16 cellular contexts compared by ENCODE assay signal in genomic region chr10:73839276-73839966, GRCh38. TPM values are rescaled to one million over a fixed set of nuclear protein-coding genes. Genes with fewer than 3 reads are reported as not detected.
A peak's percentile ranks its signal among the peaks of the same experiment; 100 is the strongest.
DNase-seq lines count a peak whose midpoint lies in the region; ATAC-seq, FAIRE-seq and TF ChIP-seq lines count a peak whose summit lies in the region.
"Had no signal": no experiment of that assay in that cellular context is flagged by ENCODE, and none has a peak within 500 bp of the region (broad histone marks: within the 10 kb centered on the region; RNA-seq: fewer than 3 reads in every experiment).

No MANE protein-coding gene starts in this region.

- POLR2A ChIA-PET in HepG2 (lab: Yijun Ruan, JAX), result interaction anchor here (1.2 to 2.1 kb wide), 12 partner anchors 9 to 213 kb away, joined by 3 to 23 read pairs (median 10); partner anchors contain the start of genes CAMK2G, CHCHD1 and SEC24C

- H3K27me3 ChIP-seq in HepG2 (ENCODE audit: control insufficient read depth in 1 of 2, insufficient read depth in 2 of 2, low read length in 2 of 2) (no peaks in the 10 kb centered on the region), right lobe of liver (no peaks in the 10 kb centered on the region), osteoblast (ENCODE audit: insufficient read depth, low read length) (no peaks in the 10 kb centered on the region)
- H3K27me3 ChIP-seq: BLaER1 had no signal

- DNase-seq in HepG2 (ENCODE audit: low spot score), result no peak
- DNase-seq in right lobe of liver, result no peak
- DNase-seq in osteoblast (ENCODE audit: insufficient read length, low spot score, missing footprints), result peak; percentile 10
- DNase-seq in Right ventricle myocardium superior, result no peak
- DNase-seq in CD1c-positive myeloid dendritic cell (ENCODE audit: extremely low spot score), result no peak
- DNase-seq: 8988T; Calu3; CD8-positive, alpha-beta T cell; DMS79 treated with DMSO at 0.1 percent for 48 hours; GF-D8; GOT3; H7; HFFc6 had no signal

- CTCF ChIA-PET in HepG2 (lab: Yijun Ruan, JAX; ENCODE audit: low intra/inter-chr PET ratio, low total read pairs), result no interaction called here

- H3K4me1 ChIP-seq in HepG2 (ENCODE audit: insufficient read depth, low read length) (peaks cover 59% of the 10 kb centered on the region), right lobe of liver (peaks cover 0 to 43% (median 14%) of the 10 kb centered on the region in 4 donors), osteoblast (ENCODE audit: insufficient read depth, low read length) (peaks cover 14% of the 10 kb centered on the region)
- H3K4me1 ChIP-seq: BLaER1 had no signal

- H3K9me3 ChIP-seq in HepG2 (ENCODE audit: low read length) (no peaks in the 10 kb centered on the region), right lobe of liver (no peaks in the 10 kb centered on the region), osteoblast (ENCODE audit: low read depth, low read length) (no peaks in the 10 kb centered on the region)
- H3K9me3 ChIP-seq: BLaER1 had no signal

- peak; percentile 9 for ATAC-seq in HepG2
- ATAC-seq in right lobe of liver, result no peak
- peak; percentile 6 for ATAC-seq in esophagus mucosa
- ATAC-seq in Right ventricle myocardium superior (ENCODE audit: poor library complexity), result no peak
- ATAC-seq in HG02610 (IDR thresholded peaks at IDR 0.05; ENCODE audit: unreplicated experiment), result no peak
- ATAC-seq: CD8-positive, alpha-beta T cell had no signal

- TF ChIP-seq RAD21 in HepG2 (CRISPR knock-in tag; IDR thresholded peaks at IDR 0.05), result no peak

- no TSS peak for BruUV-seq in HepG2 (replicated peaks; lab: Mats Ljungman, UMichigan)

- intact Hi-C loops in HepG2 (cut with micrococcal nuclease; ENCODE audit: unreplicated experiment), result no loop called here
- intact Hi-C loops in right lobe of liver (cut with DNase I), result no loop called here
- intact Hi-C loops in Right ventricle myocardium superior (cut with DNase I), result no loop called here

- TF ChIP-seq EP300 in HepG2 (IDR thresholded peaks at IDR 0.05; ENCODE audit: low read depth in 2 of 2, low read length in 2 of 2) (no peak), HepG2 (CRISPR knock-in tag; IDR thresholded peaks at IDR 0.05; ENCODE audit: borderline replicate concordance) (no peak)

- H3K4me3 ChIP-seq in HepG2 (replicated peaks in 1 of 3; ENCODE audit: insufficient read depth in 1 of 3, low read depth in 2 of 3, low read length in 3 of 3) (peak overlapping the region in 1 of 3 experiments; percentile 23; a peak in 1 of 6 replicates), right lobe of liver (no peak overlapping the region), osteoblast (ENCODE audit: insufficient read depth, low read length) (no peak overlapping the region)
- H3K4me3 ChIP-seq: BLaER1 had no signal

- 97% methylated on average over 19 of the region's 40 CpGs for WGBS in HepG2 (ENCODE audit: low lambda C conversion rate)
- WGBS in right lobe of liver (ENCODE audit: insufficient coverage, low coverage, low lambda C conversion rate, missing lambda C conversion rate), result no CpG with 5 or more reads among the region's 40 CpGs

- H3K36me3 ChIP-seq in HepG2 (replicated peaks in 1 of 2; ENCODE audit: control insufficient read depth in 1 of 2, insufficient read depth in 2 of 2, low read length in 2 of 2) (peaks cover 5 to 34% of the 10 kb centered on the region in 2 experiments), right lobe of liver (peaks cover 0 to 3% (median 2%) of the 10 kb centered on the region in 4 donors), osteoblast (ENCODE audit: insufficient read depth, low read length) (peaks cover 23% of the 10 kb centered on the region)

- H4K20me1 ChIP-seq in HepG2 (ENCODE audit: insufficient read depth, low read length) (no peaks in the 10 kb centered on the region), osteoblast (ENCODE audit: insufficient read depth, low read length) (peaks cover 3% of the 10 kb centered on the region)
- H4K20me1 ChIP-seq: BLaER1 had no signal

- no peak overlapping the region for H2AFZ ChIP-seq in HepG2 (ENCODE audit: low read length)
- H2AFZ ChIP-seq in osteoblast (ENCODE audit: low read length), result no peak overlapping the region

- H3K27ac ChIP-seq in HepG2 (ENCODE audit: extremely low read length, insufficient read depth, low read length), result peak overlapping the region; percentile 98
- peak overlapping the region in 1 of 3 donors; percentile 52 for H3K27ac ChIP-seq in right lobe of liver
- no peak overlapping the region for H3K27ac ChIP-seq in osteoblast (ENCODE audit: low read depth, low read length)
- H3K27ac ChIP-seq: BLaER1 had no signal

- H3K79me2 ChIP-seq in HepG2 (ENCODE audit: insufficient read depth, low read length) (no peaks in the 10 kb centered on the region), osteoblast (ENCODE audit: insufficient read depth, low read length) (no peaks in the 10 kb centered on the region)

- in situ Hi-C loops in HepG2 (cut with HindIII; ENCODE audit: extremely low pct_ligation_motif_present, low pct_unique_long_range_greater_than_20kb), result no loop called here

- H3K9ac ChIP-seq in HepG2 (ENCODE audit: insufficient read depth, low read depth, low read length), result peak overlapping the region; percentile 38
- H3K9ac ChIP-seq: BLaER1 had no signal

- TF ChIP-seq CTCF in HepG2 (CRISPR knock-in tag; IDR thresholded peaks at IDR 0.05), result no peak
- no peak for TF ChIP-seq CTCF in right lobe of liver (IDR thresholded peaks at IDR 0.05)
- TF ChIP-seq CTCF in osteoblast (IDR thresholded peaks at IDR 0.05; ENCODE audit: extremely low read depth, low read depth, low read length), result no peak

- TF ChIP-seq POLR2A in HepG2 (IDR thresholded peaks at IDR 0.05; ENCODE audit: insufficient read depth in 1 of 2, low read depth in 2 of 2, low read length in 2 of 2) (no peak), right lobe of liver (IDR thresholded peaks at IDR 0.05) (no peak)

- peak overlapping the region; percentile 74 for H3K4me2 ChIP-seq in HepG2 (ENCODE audit: low read depth, low read length)
- no peak overlapping the region for H3K4me2 ChIP-seq in osteoblast (ENCODE audit: insufficient read depth, low read length)
- H3K4me2 ChIP-seq: BLaER1 had no signal

- no peak for FAIRE-seq in HepG2 (lab: Jason Lieb, UNC)

RNA-seq across cellular contexts. Expression of gene NDST2, which starts 28.0 kb away (rescaled TPM):
- total RNA-seq in HepG2 (2016; rRNA removed; fragmentation: Illumina TruSeq; extraction: Trizol), result 5.6 and 10.7 TPM in 2 replicates
- 16.0 and 17.7 TPM in 2 replicates for total RNA-seq in HepG2 (2016; cell fraction: cytosol; rRNA removed; fragmentation: Illumina TruSeq; extraction: Trizol; ENCODE audit: low read depth)
- 5.8 and 12.0 TPM in 2 replicates for total RNA-seq in HepG2 (2016; cell fraction: insoluble cytoplasmic fraction; rRNA removed; fragmentation: Illumina TruSeq; extraction: Trizol)
- 14.8 and 15.7 TPM in 2 replicates for total RNA-seq in HepG2 (2016; cell fraction: membrane; rRNA removed; fragmentation: Illumina TruSeq; extraction: Trizol)
- total RNA-seq in HepG2 (2016; cell fraction: nucleus; rRNA removed; fragmentation: Illumina TruSeq; extraction: Trizol), result 12.9 and 13.7 TPM in 2 replicates
- polyA plus RNA-seq in HepG2 (2011; rRNA removed), result 25.5 and 30.1 TPM in 2 replicates
- 15.0 and 15.4 TPM in 2 replicates for polyA plus RNA-seq in HepG2 (2011; cell fraction: cytosol; rRNA removed)
- polyA plus RNA-seq in HepG2 (2011; cell fraction: nucleus; rRNA removed), result 56.8 and 69.5 TPM in 2 replicates
- 12.6 and 13.9 TPM in 2 replicates for polyA plus RNA-seq in HepG2 (2012)
- 16.0 and 16.1 TPM in 2 replicates for polyA plus RNA-seq in HepG2 (2016; cell fraction: cytosol; fragmentation: Illumina TruSeq; extraction: Trizol; ENCODE audit: low read depth)
- 6.2 and 6.4 TPM in 2 replicates for polyA plus RNA-seq in HepG2 (2016; cell fraction: insoluble cytoplasmic fraction; fragmentation: Illumina TruSeq; extraction: Trizol; ENCODE audit: low read depth)
- polyA plus RNA-seq in HepG2 (2016; cell fraction: membrane; fragmentation: Illumina TruSeq; extraction: Trizol; ENCODE audit: low read depth), result 9.1 and 12.0 TPM in 2 replicates
- polyA plus RNA-seq in HepG2 (2016; cell fraction: nucleus; fragmentation: Illumina TruSeq; extraction: Trizol; ENCODE audit: insufficient read depth, low read depth), result 24.6 and 30.8 TPM in 2 replicates
- polyA minus RNA-seq in HepG2 (2011; rRNA and poly(A)+ RNA removed; ENCODE audit: low replicate concordance), result 20.2 and 41.2 TPM in 2 replicates
- 10.4 and 10.5 TPM in 2 replicates for polyA minus RNA-seq in HepG2 (2011; cell fraction: cytosol; rRNA and poly(A)+ RNA removed)
- polyA minus RNA-seq in HepG2 (2011; cell fraction: nucleus; rRNA and poly(A)+ RNA removed), result 55.5 and 70.7 TPM in 2 replicates
- total RNA-seq in right lobe of liver, result 10 to 100 TPM in 5 of 6 experiments, 1 to 10 TPM in 1; 9.5 to 14.8 (median 12.2) TPM
- total RNA-seq in esophagus mucosa, result 15.9 TPM
- total RNA-seq in osteoblast, result 30.4 and 35.8 TPM in 2 replicates
- total RNA-seq in Right ventricle myocardium superior, result 10.4 TPM

RNA-seq across cellular contexts. Expression of gene CAMK2G, which starts 34.9 kb away (rescaled TPM):
- total RNA-seq in HepG2 (2016; rRNA removed; fragmentation: Illumina TruSeq; extraction: Trizol) (13.0 and 15.9 TPM in 2 replicates), right lobe of liver (10 to 100 TPM in 2 of 6 experiments, 1 to 10 TPM in 4; 8.3 to 10.7 (median 9.4) TPM), esophagus mucosa (18.9 TPM), osteoblast (22.4 and 28.3 TPM in 2 replicates), Right ventricle myocardium superior (11.2 TPM)
- 4.7 and 5.8 TPM in 2 replicates for total RNA-seq in HepG2 (2016; cell fraction: cytosol; rRNA removed; fragmentation: Illumina TruSeq; extraction: Trizol; ENCODE audit: low read depth)
- total RNA-seq in HepG2 (2016; cell fraction: insoluble cytoplasmic fraction; rRNA removed; fragmentation: Illumina TruSeq; extraction: Trizol), result 10.6 and 15.6 TPM in 2 replicates
- total RNA-seq in HepG2 (2016; cell fraction: membrane; rRNA removed; fragmentation: Illumina TruSeq; extraction: Trizol), result 10.3 and 11.5 TPM in 2 replicates
- 16.8 and 19.6 TPM in 2 replicates for total RNA-seq in HepG2 (2016; cell fraction: nucleus; rRNA removed; fragmentation: Illumina TruSeq; extraction: Trizol)
- polyA plus RNA-seq in HepG2 (2011; rRNA removed), result 18.8 and 19.3 TPM in 2 replicates
- polyA plus RNA-seq in HepG2 (2011; cell fraction: cytosol; rRNA removed), result 15.0 and 15.2 TPM in 2 replicates
- polyA plus RNA-seq in HepG2 (2011; cell fraction: nucleus; rRNA removed), result 53.3 and 57.3 TPM in 2 replicates
- 10.4 and 10.5 TPM in 2 replicates for polyA plus RNA-seq in HepG2 (2012)
- 4.0 TPM in 2 replicates for polyA plus RNA-seq in HepG2 (2016; cell fraction: cytosol; fragmentation: Illumina TruSeq; extraction: Trizol; ENCODE audit: low read depth)
- polyA plus RNA-seq in HepG2 (2016; cell fraction: insoluble cytoplasmic fraction; fragmentation: Illumina TruSeq; extraction: Trizol; ENCODE audit: low read depth), result 9.8 and 10.5 TPM in 2 replicates
- 5.7 and 6.7 TPM in 2 replicates for polyA plus RNA-seq in HepG2 (2016; cell fraction: membrane; fragmentation: Illumina TruSeq; extraction: Trizol; ENCODE audit: low read depth)
- 46.0 and 46.5 TPM in 2 replicates for polyA plus RNA-seq in HepG2 (2016; cell fraction: nucleus; fragmentation: Illumina TruSeq; extraction: Trizol; ENCODE audit: insufficient read depth, low read depth)
- 17.4 and 41.1 TPM in 2 replicates for polyA minus RNA-seq in HepG2 (2011; rRNA and poly(A)+ RNA removed; ENCODE audit: low replicate concordance)
- polyA minus RNA-seq in HepG2 (2011; cell fraction: cytosol; rRNA and poly(A)+ RNA removed), result 7.7 and 8.2 TPM in 2 replicates
- 17.5 and 19.6 TPM in 2 replicates for polyA minus RNA-seq in HepG2 (2011; cell fraction: nucleus; rRNA and poly(A)+ RNA removed)

RNA-seq across cellular contexts. Expression of gene ZSWIM8, which starts 54.0 kb away (rescaled TPM):
- 21.0 and 39.9 TPM in 2 replicates for total RNA-seq in HepG2 (2016; rRNA removed; fragmentation: Illumina TruSeq; extraction: Trizol)
- total RNA-seq in HepG2 (2016; cell fraction: cytosol; rRNA removed; fragmentation: Illumina TruSeq; extraction: Trizol; ENCODE audit: low read depth), result 5.7 and 8.2 TPM in 2 replicates
- total RNA-seq in HepG2 (2016; cell fraction: insoluble cytoplasmic fraction; rRNA removed; fragmentation: Illumina TruSeq; extraction: Trizol), result 13.7 and 36.6 TPM in 2 replicates
- 9.3 and 11.2 TPM in 2 replicates for total RNA-seq in HepG2 (2016; cell fraction: membrane; rRNA removed; fragmentation: Illumina TruSeq; extraction: Trizol)
- total RNA-seq in HepG2 (2016; cell fraction: nucleus; rRNA removed; fragmentation: Illumina TruSeq; extraction: Trizol), result 35.4 and 47.5 TPM in 2 replicates
- 98.2 and 142 TPM in 2 replicates for polyA plus RNA-seq in HepG2 (2011; rRNA removed)
- polyA plus RNA-seq in HepG2 (2011; cell fraction: cytosol; rRNA removed), result 41.1 and 57.3 TPM in 2 replicates
- polyA plus RNA-seq in HepG2 (2011; cell fraction: nucleus; rRNA removed), result 505 and 598 TPM in 2 replicates
- 43.3 and 58.7 TPM in 2 replicates for polyA plus RNA-seq in HepG2 (2012)
- 3.7 and 6.8 TPM in 2 replicates for polyA plus RNA-seq in HepG2 (2016; cell fraction: cytosol; fragmentation: Illumina TruSeq; extraction: Trizol; ENCODE audit: low read depth)
- polyA plus RNA-seq in HepG2 (2016; cell fraction: insoluble cytoplasmic fraction; fragmentation: Illumina TruSeq; extraction: Trizol; ENCODE audit: low read depth), result 21.2 and 30.3 TPM in 2 replicates
- polyA plus RNA-seq in HepG2 (2016; cell fraction: membrane; fragmentation: Illumina TruSeq; extraction: Trizol; ENCODE audit: low read depth), result 6.6 and 11.5 TPM in 2 replicates
- 118 and 128 TPM in 2 replicates for polyA plus RNA-seq in HepG2 (2016; cell fraction: nucleus; fragmentation: Illumina TruSeq; extraction: Trizol; ENCODE audit: insufficient read depth, low read depth)
- 83.5 and 181 TPM in 2 replicates for polyA minus RNA-seq in HepG2 (2011; rRNA and poly(A)+ RNA removed; ENCODE audit: low replicate concordance)
- polyA minus RNA-seq in HepG2 (2011; cell fraction: cytosol; rRNA and poly(A)+ RNA removed), result 31.5 and 36.5 TPM in 2 replicates
- polyA minus RNA-seq in HepG2 (2011; cell fraction: nucleus; rRNA and poly(A)+ RNA removed), result 64.2 and 73.5 TPM in 2 replicates
- 100 to 1,000 TPM in 1 of 6 experiments, 10 to 100 TPM in 5; 52.2 to 107 (median 77.5) TPM for total RNA-seq in right lobe of liver
- total RNA-seq in esophagus mucosa, result 71.7 TPM
- 63.1 and 76.7 TPM in 2 replicates for total RNA-seq in osteoblast
- 40.3 TPM for total RNA-seq in Right ventricle myocardium superior

RNA-seq across cellular contexts. Expression of gene CHCHD1, which starts 57.6 kb away (rescaled TPM):
- total RNA-seq in HepG2 (2016; rRNA removed; fragmentation: Illumina TruSeq; extraction: Trizol) (71.2 and 91.7 TPM in 2 replicates), right lobe of liver (10 to 100 TPM; 13.0 to 25.1 (median 17.4) TPM), esophagus mucosa (23.5 TPM), osteoblast (11.2 and 12.7 TPM in 2 replicates), Right ventricle myocardium superior (28.0 TPM)
- total RNA-seq in HepG2 (2016; cell fraction: cytosol; rRNA removed; fragmentation: Illumina TruSeq; extraction: Trizol; ENCODE audit: low read depth), result 16.2 and 16.7 TPM in 2 replicates
- total RNA-seq in HepG2 (2016; cell fraction: insoluble cytoplasmic fraction; rRNA removed; fragmentation: Illumina TruSeq; extraction: Trizol), result 69.8 and 94.8 TPM in 2 replicates
- 32.5 and 34.2 TPM in 2 replicates for total RNA-seq in HepG2 (2016; cell fraction: membrane; rRNA removed; fragmentation: Illumina TruSeq; extraction: Trizol)
- 30.4 and 32.6 TPM in 2 replicates for total RNA-seq in HepG2 (2016; cell fraction: nucleus; rRNA removed; fragmentation: Illumina TruSeq; extraction: Trizol)
- polyA plus RNA-seq in HepG2 (2011; rRNA removed), result 30.6 and 36.9 TPM in 2 replicates
- 35.1 and 36.6 TPM in 2 replicates for polyA plus RNA-seq in HepG2 (2011; cell fraction: cytosol; rRNA removed)
- polyA plus RNA-seq in HepG2 (2011; cell fraction: nucleus; rRNA removed), result 8.8 and 9.9 TPM in 2 replicates
- 40.1 and 41.3 TPM in 2 replicates for polyA plus RNA-seq in HepG2 (2012)
- polyA plus RNA-seq in HepG2 (2016; cell fraction: cytosol; fragmentation: Illumina TruSeq; extraction: Trizol; ENCODE audit: low read depth), result 16.6 and 17.9 TPM in 2 replicates
- 90.2 and 95.1 TPM in 2 replicates for polyA plus RNA-seq in HepG2 (2016; cell fraction: insoluble cytoplasmic fraction; fragmentation: Illumina TruSeq; extraction: Trizol; ENCODE audit: low read depth)
- polyA plus RNA-seq in HepG2 (2016; cell fraction: membrane; fragmentation: Illumina TruSeq; extraction: Trizol; ENCODE audit: low read depth), result 27.2 and 27.4 TPM in 2 replicates
- polyA plus RNA-seq in HepG2 (2016; cell fraction: nucleus; fragmentation: Illumina TruSeq; extraction: Trizol; ENCODE audit: insufficient read depth, low read depth), result 45.9 and 52.1 TPM in 2 replicates
- 5.0 and 8.3 TPM in 2 replicates for polyA minus RNA-seq in HepG2 (2011; rRNA and poly(A)+ RNA removed; ENCODE audit: low replicate concordance)
- polyA minus RNA-seq in HepG2 (2011; cell fraction: cytosol; rRNA and poly(A)+ RNA removed), result 5.5 TPM in 2 replicates
- polyA minus RNA-seq in HepG2 (2011; cell fraction: nucleus; rRNA and poly(A)+ RNA removed), result 7.7 and 9.1 TPM in 2 replicates

Comparison
In these comparisons a context has a peak if more than half of its experiments do, and no peak if none do; other contexts are left out.
1. ATAC-seq: peak in HepG2 (single experiment) and esophagus mucosa (single experiment); none in right lobe of liver (0 of 4), Right ventricle myocardium superior (single experiment) and HG02610 (single experiment).